In the genomic region with DNA sequence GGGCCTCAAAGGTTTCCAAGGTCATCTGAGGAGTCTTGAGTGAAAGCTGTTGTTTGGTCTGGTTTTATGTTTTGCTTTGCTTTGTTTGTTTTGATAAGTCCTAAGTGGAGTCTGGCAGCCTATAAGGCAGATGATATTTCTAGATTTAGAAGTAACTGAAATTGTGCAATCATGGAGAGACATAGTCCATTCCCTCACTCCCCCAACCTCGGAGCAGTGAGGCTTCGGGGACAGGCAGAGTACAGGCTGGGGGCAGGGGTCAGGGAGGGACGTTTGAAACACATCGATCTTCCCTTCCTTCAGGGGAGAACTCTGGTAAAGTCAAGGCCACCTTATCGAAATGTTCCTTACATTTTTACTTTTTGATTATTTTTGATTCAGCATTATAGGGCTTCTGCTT, we compare ENCODE assay signal across 24 cellular contexts. TPM values are rescaled to one million over a fixed set of nuclear protein-coding genes. Genes with fewer than 3 reads are reported as not detected.
A peak's percentile ranks its signal among the peaks of the same experiment; 100 is the strongest.
DNase-seq lines count a peak whose midpoint lies in the region; ATAC-seq, FAIRE-seq and TF ChIP-seq lines count a peak whose summit lies in the region.
"Had no signal": no experiment of that assay in that cellular context is flagged by ENCODE, and none has a peak within 500 bp of the region (broad histone marks: within the 10 kb centered on the region; RNA-seq: fewer than 3 reads in every experiment).

No MANE protein-coding gene starts in this region.

- TF ChIP-seq EP300 in A549 (IDR thresholded peaks at IDR 0.05): no peak
- TF ChIP-seq EP300 in tibial nerve (IDR thresholded peaks at IDR 0.05): no peak

- DNase-seq in A549 (ENCODE audit: low read depth in 1 of 2, low spot score in 1 of 2) (no peak), T-helper 17 cell (no peak), left lobe of liver (ENCODE audit: low spot score) (no peak), thyroid gland (no peak), tibial nerve (ENCODE audit: low spot score in 2 of 2) (no peak), natural killer cell (no peak)
- DNase-seq: CD4-positive, alpha-beta memory T cell; COR-L47; DMS53; HCEC 1CT; MV-4-11; NCI-H1105 treated with DMSO at 0.1 percent for 48 hours; NCI-H146; NCI-H1930; NCI-H2107; NCI-H524; NCI-H774; SIG-M5 had no signal

- H3K27ac ChIP-seq in A549 (no peak overlapping the region), thyroid gland (peak overlapping the region in 2 of 3 donors; percentile 27 to 45), tibial nerve (no peak overlapping the region)
- H3K27ac ChIP-seq: BLaER1 treated with 17β-estradiol and CSF1 and Interleukin-3, amounts not matched to agents 10 nM and 100 nM; SK-N-MC had no signal

- H3K9me3 ChIP-seq in A549: no peaks in the 10 kb centered on the region
- H3K9me3 ChIP-seq in T-helper 17 cell (ENCODE audit: control insufficient read depth, low read length, poor library complexity, severe bottlenecking): no peaks in the 10 kb centered on the region
- no peaks in the 10 kb centered on the region for H3K9me3 ChIP-seq in thyroid gland
- no peaks in the 10 kb centered on the region for H3K9me3 ChIP-seq in tibial nerve
- H3K9me3 ChIP-seq: BLaER1 treated with 17β-estradiol and CSF1 and Interleukin-3, amounts not matched to agents 10 nM and 100 nM had no signal

- H3K27me3 Mint-ChIP-seq in T-helper 17 cell: no peaks in the 10 kb centered on the region
- peaks cover 0 to 16% of the 10 kb centered on the region in 2 donors for H3K27me3 Mint-ChIP-seq in natural killer cell (ENCODE audit: low read depth in 2 of 2)
- H3K27me3 Mint-ChIP-seq: CD4-positive, alpha-beta memory T cell had no signal

- no peak overlapping the region for H3K4me3 Mint-ChIP-seq in T-helper 17 cell
- H3K4me3 Mint-ChIP-seq in natural killer cell: no peak overlapping the region
- H3K4me3 Mint-ChIP-seq: CD4-positive, alpha-beta memory T cell; GM23338 had no signal

- H3K36me3 ChIP-seq in thyroid gland (no peaks in the 10 kb centered on the region), tibial nerve (no peaks in the 10 kb centered on the region)
- H3K36me3 ChIP-seq: BLaER1 treated with 17β-estradiol and CSF1 and Interleukin-3, amounts not matched to agents 10 nM and 100 nM had no signal

- POLR2A ChIA-PET in A549 (lab: Yijun Ruan, JAX): no interaction called here

- H3K9me3 Mint-ChIP-seq in natural killer cell: no peaks in the 10 kb centered on the region
- H3K9me3 Mint-ChIP-seq: CD4-positive, alpha-beta memory T cell; GM23338 had no signal

- H3K4me3 ChIP-seq in A549 (no peak overlapping the region), thyroid gland (replicated peaks in 1 of 3) (no peak overlapping the region), tibial nerve (no peak overlapping the region)
- H3K4me3 ChIP-seq: BLaER1 treated with 17β-estradiol and CSF1 and Interleukin-3, amounts not matched to agents 10 nM and 100 nM; GM23338; SK-N-MC had no signal

- no peak overlapping the region for H3K4me2 ChIP-seq in A549
- H3K4me2 ChIP-seq: BLaER1 treated with 17β-estradiol and CSF1 and Interleukin-3, amounts not matched to agents 10 nM and 100 nM; GM23338 had no signal

- ATAC-seq in A549 (no peak), T-helper 17 cell (no peak), left lobe of liver (peak; percentile 79), GM21717 (IDR thresholded peaks at IDR 0.05; ENCODE audit: unreplicated experiment) (no peak), natural killer cell (no peak)
- ATAC-seq: GM23338 had no signal

- no peaks in the 10 kb centered on the region for H3K27me3 ChIP-seq in thyroid gland
- H3K27me3 ChIP-seq in tibial nerve: no peaks in the 10 kb centered on the region
- H3K27me3 ChIP-seq: BLaER1 treated with 17β-estradiol and CSF1 and Interleukin-3, amounts not matched to agents 10 nM and 100 nM had no signal

- no peak for TF ChIP-seq POLR2A in A549 (IDR thresholded peaks at IDR 0.05; ENCODE audit: low read length)
- TF ChIP-seq POLR2A in thyroid gland (IDR thresholded peaks at IDR 0.05): no peak
- no peak for TF ChIP-seq POLR2A in tibial nerve (IDR thresholded peaks at IDR 0.05)

- intact Hi-C loops in thyroid gland (cut with DNase I): no loop called here
- intact Hi-C loops in natural killer cell (cut with micrococcal nuclease): no loop called here

- WGBS in A549 (ENCODE audit: missing lambda C conversion rate): 36% methylated on average over 5 of the region's 5 CpGs
- WGBS in thyroid gland, 2 donors: 51 to 55% methylated on average over 5 of the region's 5 CpGs
- WGBS in tibial nerve, 2 donors: 57 to 60% methylated on average over 5 of the region's 5 CpGs

- no peaks in the 10 kb centered on the region for H3K4me1 ChIP-seq in A549
- H3K4me1 ChIP-seq in thyroid gland: peaks cover 11 to 21% of the 10 kb centered on the region in 2 donors
- H3K4me1 ChIP-seq in tibial nerve: no peaks in the 10 kb centered on the region
- H3K4me1 ChIP-seq: BLaER1 treated with 17β-estradiol and CSF1 and Interleukin-3, amounts not matched to agents 10 nM and 100 nM had no signal

- CTCF ChIA-PET in A549 (lab: Yijun Ruan, JAX): interaction anchor here (1.8 kb wide), 1 partner anchor 30 kb away, joined by 4 read pairs; no protein-coding TSS in a partner anchor

- FAIRE-seq in A549 (lab: Jason Lieb, UNC): no peak
- FAIRE-seq: RCC 7860 had no signal

- peak overlapping the region; percentile 37 for H3K27ac Mint-ChIP-seq in T-helper 17 cell
- no peak overlapping the region for H3K27ac Mint-ChIP-seq in natural killer cell
- H3K27ac Mint-ChIP-seq: CD4-positive, alpha-beta memory T cell; GM23338 had no signal

- TF ChIP-seq CTCF in A549 (IDR thresholded peaks at IDR 0.05): no peak
- TF ChIP-seq CTCF in thyroid gland (IDR thresholded peaks at IDR 0.05): no peak
- TF ChIP-seq CTCF in tibial nerve (IDR thresholded peaks at IDR 0.05): no peak
- TF ChIP-seq CTCF in natural killer cell (IDR thresholded peaks at IDR 0.05): no peak

- no peak for TF ChIP-seq RAD21 in A549 (conservative IDR thresholded peaks at IDR 0.05 in 1 of 2, IDR thresholded peaks at IDR 0.05 in 1 of 2)

- peaks cover 2% of the 10 kb centered on the region for H3K36me3 Mint-ChIP-seq in T-helper 17 cell (ENCODE audit: low read depth)
- no peaks in the 10 kb centered on the region for H3K36me3 Mint-ChIP-seq in natural killer cell

- H3K4me1 Mint-ChIP-seq in T-helper 17 cell (no peaks in the 10 kb centered on the region), natural killer cell (no peaks in the 10 kb centered on the region)
- H3K4me1 Mint-ChIP-seq: CD4-positive, alpha-beta memory T cell had no signal

TF ChIP-seq in A549, 52 proteins besides CTCF, POLR2A, EP300 and RAD21:
- TF ChIP-seq RARB (CRISPR knock-in tag; IDR thresholded peaks at IDR 0.05) (no peak), RFX5 (IDR thresholded peaks at IDR 0.05) (no peak), CEBPB (IDR thresholded peaks at IDR 0.05) (peak; percentile 27 to 33; a peak in 1 of 4 replicates)
- TF ChIP-seq, protein P1, sequence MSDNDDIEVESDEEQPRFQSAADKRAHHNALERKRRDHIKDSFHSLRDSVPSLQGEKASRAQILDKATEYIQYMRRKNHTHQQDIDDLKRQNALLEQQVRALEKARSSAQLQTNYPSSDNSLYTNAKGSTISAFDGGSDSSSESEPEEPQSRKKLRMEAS (IDR thresholded peaks at IDR 0.05): no peak
- TF ChIP-seq, protein P2, sequence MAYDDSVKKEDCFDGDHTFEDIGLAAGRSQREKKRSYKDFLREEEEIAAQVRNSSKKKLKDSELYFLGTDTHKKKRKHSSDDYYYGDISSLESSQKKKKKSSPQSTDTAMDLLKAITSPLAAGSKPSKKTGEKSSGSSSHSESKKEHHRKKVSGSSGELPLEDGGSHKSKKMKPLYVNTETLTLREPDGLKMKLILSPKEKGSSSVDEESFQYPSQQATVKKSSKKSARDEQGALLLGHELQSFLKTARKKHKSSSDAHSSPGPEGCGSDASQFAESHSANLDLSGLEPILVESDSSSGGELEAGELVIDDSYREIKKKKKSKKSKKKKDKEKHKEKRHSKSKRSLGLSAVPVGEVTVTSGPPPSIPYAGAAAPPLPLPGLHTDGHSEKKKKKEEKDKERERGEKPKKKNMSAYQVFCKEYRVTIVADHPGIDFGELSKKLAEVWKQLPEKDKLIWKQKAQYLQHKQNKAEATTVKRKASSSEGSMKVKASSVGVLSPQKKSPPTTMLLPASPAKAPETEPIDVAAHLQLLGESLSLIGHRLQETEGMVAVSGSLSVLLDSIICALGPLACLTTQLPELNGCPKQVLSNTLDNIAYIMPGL (CRISPR knock-in tag; IDR thresholded peaks at IDR 0.05; ENCODE audit: borderline replicate concordance): no peak

RNA-seq across cellular contexts. Expression of a gene that starts 42.3 kb away (rescaled TPM):
- polyA plus RNA-seq in A549 (2011; rRNA removed) (2.0 TPM in 2 replicates), A549 (2017; fragmentation: RNase III; extraction: RNeasy Plus Mini Kit Qiagen cat#74134 plus additional on column Dnase treatment) (1.3 to 1.7 TPM (median 1.3 TPM) in 3 replicates)
- polyA plus RNA-seq in A549 (2012; cell fraction: cytosol; rRNA removed): 0.93 and 1.2 TPM in 2 replicates
- 0.83 and 0.86 TPM in 2 replicates for polyA plus RNA-seq in A549 (2012; cell fraction: nucleus; rRNA removed)
- 1.3 and 2.0 TPM in 2 replicates for polyA minus RNA-seq in A549 (2011; rRNA and poly(A)+ RNA removed)
- total RNA-seq in T-helper 17 cell (10 to 100 TPM in 1 of 2 donors, 1 to 10 TPM in 1; 8.2 to 11.7 TPM), left lobe of liver (0.23 TPM), thyroid gland (1 to 10 TPM; 5.7 to 9.4 (median 7.2) TPM), tibial nerve (1 to 10 TPM; 3.9 to 6.9 (median 5.4) TPM), natural killer cell (1 to 10 TPM; 2.4 to 5.6 (median 3.8) TPM)
- total RNA-seq: G401 had no signal

Comparison
In these comparisons a context has a peak if more than half of its experiments do, and no peak if none do; other contexts are left out.
1. H3K27ac ChIP-seq: peak in thyroid gland (2 of 3); none in A549 (0 of 2) and tibial nerve (0 of 4).